16 cellular contexts compared by ENCODE assay signal in the genomic region with DNA sequence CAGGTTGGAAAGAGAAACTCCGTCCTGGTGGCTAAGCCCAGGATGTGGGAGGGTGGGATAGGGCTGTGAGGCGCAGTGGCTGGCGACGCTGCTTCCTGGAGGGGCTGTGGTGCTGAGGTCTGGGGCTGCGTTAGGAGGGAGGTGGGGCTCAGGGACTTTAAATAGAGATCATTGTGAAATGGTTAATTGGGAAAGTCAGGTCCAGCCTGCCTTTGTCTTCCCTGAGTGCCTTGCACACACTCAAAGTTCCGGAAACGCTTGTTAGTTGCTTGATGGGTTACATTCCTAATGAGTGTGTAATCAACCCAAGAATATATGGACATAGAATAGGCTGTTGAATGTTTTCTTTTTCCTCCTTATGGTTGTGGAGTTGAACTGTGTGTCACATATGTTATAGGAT. TPM values are rescaled to one million over a fixed set of nuclear protein-coding genes. Genes with fewer than 3 reads are reported as not detected.
A peak's percentile ranks its signal among the peaks of the same experiment; 100 is the strongest.
DNase-seq lines count a peak whose midpoint lies in the region; ATAC-seq and TF ChIP-seq lines count a peak whose summit lies in the region.
"Had no signal": no experiment of that assay in that cellular context is flagged by ENCODE, and none has a peak within 500 bp of the region (broad histone marks: within the 10 kb centered on the region; RNA-seq: fewer than 3 reads in every experiment).

No MANE protein-coding gene starts in this region.

- CTCF ChIA-PET in WTC11 (lab: Charles Lee) = no interaction called here
- CTCF ChIA-PET in activated CD8-positive, alpha-beta T cell treated with anti-CD3 and anti-CD28 coated beads, Interleukin-2, amount 10 ng/mL, durations not matched to agents 7 days and 5 days (lab: Charles Lee) = no interaction called here

- no peaks in the 10 kb centered on the region for H3K27me3 ChIP-seq in foreskin keratinocyte

- peaks cover 35% of the 10 kb centered on the region for H3K4me1 Mint-ChIP-seq in WTC11
- peaks cover 8% of the 10 kb centered on the region for H3K4me1 Mint-ChIP-seq in type B pancreatic cell (ENCODE audit: unreplicated experiment)
- no peaks in the 10 kb centered on the region for H3K4me1 Mint-ChIP-seq in activated CD8-positive, alpha-beta T cell treated with anti-CD3 and anti-CD28 coated beads, Interleukin-2, amount 10 ng/mL, durations not matched to agents 7 days and 5 days (ENCODE audit: low read depth)
- H3K4me1 Mint-ChIP-seq: activated CD4-positive, alpha-beta memory T cell treated with anti-CD3 and anti-CD28 coated beads, Interleukin-2, amount 10 ng/mL, durations not matched to agents 7 days and 5 days had no signal

- no peak overlapping the region for H3K27ac Mint-ChIP-seq in WTC11
- H3K27ac Mint-ChIP-seq in type B pancreatic cell = peak overlapping the region; percentile 89
- H3K27ac Mint-ChIP-seq in activated CD8-positive, alpha-beta T cell treated with anti-CD3 and anti-CD28 coated beads, Interleukin-2, amount 10 ng/mL, durations not matched to agents 7 days and 5 days = no peak overlapping the region
- H3K27ac Mint-ChIP-seq: activated CD4-positive, alpha-beta memory T cell treated with anti-CD3 and anti-CD28 coated beads, Interleukin-2, amount 10 ng/mL, durations not matched to agents 7 days and 5 days had no signal

- peak; percentile 79 for DNase-seq in SIG-M5 treated with dmso at 0.1 percent for 504 hours (lab: John Stamatoyannopoulos, UW; ENCODE audit: unreplicated experiment)
- no peak for DNase-seq in SIG-M5 (lab: John Stamatoyannopoulos, UW)
- DNase-seq in WTC11 (ENCODE audit: low spot score) = no peak
- DNase-seq in foreskin keratinocyte = peak; percentile 57 to 74
- no peak for DNase-seq in type B pancreatic cell (ENCODE audit: extremely low spot score, unreplicated experiment)
- DNase-seq in cortex of kidney (lab: John Stamatoyannopoulos, UW) = no peak
- DNase-seq in activated CD8-positive, alpha-beta T cell treated with anti-CD3 and anti-CD28 coated beads, Interleukin-2, amount 10 ng/mL, durations not matched to agents 7 days and 5 days = no peak
- no peak for DNase-seq in NOMO-1 treated with DMSO at 0.1 percent for 48 hours (lab: John Stamatoyannopoulos, UW; ENCODE audit: unreplicated experiment)
- DNase-seq: activated CD4-positive, alpha-beta memory T cell treated with anti-CD3 and anti-CD28 coated beads, Interleukin-2, amount 10 ng/mL, durations not matched to agents 7 days and 5 days; activated effector memory CD4-positive, alpha-beta T cell treated with anti-CD3 and anti-CD28 coated beads, Interleukin-2, amount 50 U/mL, for 16 hours; DMS79; gastrocnemius medialis; H9; left ventricle myocardium superior; NCI-H2029 had no signal

- H3K9me3 Mint-ChIP-seq in WTC11 (no peaks in the 10 kb centered on the region), type B pancreatic cell (no peaks in the 10 kb centered on the region)
- no peaks in the 10 kb centered on the region for H3K9me3 Mint-ChIP-seq in activated CD8-positive, alpha-beta T cell treated with anti-CD3 and anti-CD28 coated beads, Interleukin-2, amount 10 ng/mL, durations not matched to agents 7 days and 5 days (ENCODE audit: insufficient read depth)
- H3K9me3 Mint-ChIP-seq: activated CD4-positive, alpha-beta memory T cell treated with anti-CD3 and anti-CD28 coated beads, Interleukin-2, amount 10 ng/mL, durations not matched to agents 7 days and 5 days had no signal

- H3K27ac ChIP-seq in foreskin keratinocyte = peak overlapping the region; percentile 66
- H3K27ac ChIP-seq: gastrocnemius medialis had no signal

- peaks cover 16% of the 10 kb centered on the region for H3K4me1 ChIP-seq in foreskin keratinocyte
- H3K4me1 ChIP-seq: gastrocnemius medialis had no signal

- 0 out of 2 replicates have a peak, but pooled peaks have one; percentile 16 for ATAC-seq in WTC11
- ATAC-seq in foreskin keratinocyte = peak; percentile 67
- no peak for ATAC-seq in activated CD8-positive, alpha-beta T cell treated with anti-CD3 and anti-CD28 coated beads, Interleukin-2, amount 10 ng/mL, durations not matched to agents 7 days and 5 days
- ATAC-seq: gastrocnemius medialis, left ventricle myocardium superior had no signal

- H3K36me3 Mint-ChIP-seq in WTC11 (no peaks in the 10 kb centered on the region), type B pancreatic cell (no peaks in the 10 kb centered on the region)
- H3K36me3 Mint-ChIP-seq in activated CD8-positive, alpha-beta T cell treated with anti-CD3 and anti-CD28 coated beads, Interleukin-2, amount 10 ng/mL, durations not matched to agents 7 days and 5 days (ENCODE audit: low read depth) = no peaks in the 10 kb centered on the region

- TF ChIP-seq CTCF in WTC11 (IDR thresholded peaks at IDR 0.05) (no peak), foreskin keratinocyte (conservative IDR thresholded peaks at IDR 0.05) (no peak), type B pancreatic cell (conservative IDR thresholded peaks at IDR 0.05) (no peak)

- H3K4me3 Mint-ChIP-seq in WTC11 (no peak overlapping the region), type B pancreatic cell (peak overlapping the region; percentile 69)
- no peak overlapping the region for H3K4me3 Mint-ChIP-seq in activated CD8-positive, alpha-beta T cell treated with anti-CD3 and anti-CD28 coated beads, Interleukin-2, amount 10 ng/mL, durations not matched to agents 7 days and 5 days
- H3K4me3 Mint-ChIP-seq: activated CD4-positive, alpha-beta memory T cell treated with anti-CD3 and anti-CD28 coated beads, Interleukin-2, amount 10 ng/mL, durations not matched to agents 7 days and 5 days had no signal

- no peaks in the 10 kb centered on the region for H3K27me3 Mint-ChIP-seq in WTC11 (ENCODE audit: low read depth)
- no peaks in the 10 kb centered on the region for H3K27me3 Mint-ChIP-seq in type B pancreatic cell
- H3K27me3 Mint-ChIP-seq in activated CD8-positive, alpha-beta T cell treated with anti-CD3 and anti-CD28 coated beads, Interleukin-2, amount 10 ng/mL, durations not matched to agents 7 days and 5 days (ENCODE audit: low read depth) = peaks cover 10% of the 10 kb centered on the region

- POLR2A ChIA-PET in WTC11 (lab: Charles Lee) = no interaction called here
- POLR2A ChIA-PET in activated CD8-positive, alpha-beta T cell treated with anti-CD3 and anti-CD28 coated beads, Interleukin-2, amount 10 ng/mL, durations not matched to agents 7 days and 5 days (lab: Charles Lee) = no interaction called here

TF ChIP-seq in WTC11, 78 proteins besides CTCF, POLR2A, EP300 and RAD21:
- no peak for TF ChIP-seq SMAD3 (CRISPR knock-in tag; IDR thresholded peaks at IDR 0.05; ENCODE audit: borderline replicate concordance)
- TF ChIP-seq, protein P1, sequence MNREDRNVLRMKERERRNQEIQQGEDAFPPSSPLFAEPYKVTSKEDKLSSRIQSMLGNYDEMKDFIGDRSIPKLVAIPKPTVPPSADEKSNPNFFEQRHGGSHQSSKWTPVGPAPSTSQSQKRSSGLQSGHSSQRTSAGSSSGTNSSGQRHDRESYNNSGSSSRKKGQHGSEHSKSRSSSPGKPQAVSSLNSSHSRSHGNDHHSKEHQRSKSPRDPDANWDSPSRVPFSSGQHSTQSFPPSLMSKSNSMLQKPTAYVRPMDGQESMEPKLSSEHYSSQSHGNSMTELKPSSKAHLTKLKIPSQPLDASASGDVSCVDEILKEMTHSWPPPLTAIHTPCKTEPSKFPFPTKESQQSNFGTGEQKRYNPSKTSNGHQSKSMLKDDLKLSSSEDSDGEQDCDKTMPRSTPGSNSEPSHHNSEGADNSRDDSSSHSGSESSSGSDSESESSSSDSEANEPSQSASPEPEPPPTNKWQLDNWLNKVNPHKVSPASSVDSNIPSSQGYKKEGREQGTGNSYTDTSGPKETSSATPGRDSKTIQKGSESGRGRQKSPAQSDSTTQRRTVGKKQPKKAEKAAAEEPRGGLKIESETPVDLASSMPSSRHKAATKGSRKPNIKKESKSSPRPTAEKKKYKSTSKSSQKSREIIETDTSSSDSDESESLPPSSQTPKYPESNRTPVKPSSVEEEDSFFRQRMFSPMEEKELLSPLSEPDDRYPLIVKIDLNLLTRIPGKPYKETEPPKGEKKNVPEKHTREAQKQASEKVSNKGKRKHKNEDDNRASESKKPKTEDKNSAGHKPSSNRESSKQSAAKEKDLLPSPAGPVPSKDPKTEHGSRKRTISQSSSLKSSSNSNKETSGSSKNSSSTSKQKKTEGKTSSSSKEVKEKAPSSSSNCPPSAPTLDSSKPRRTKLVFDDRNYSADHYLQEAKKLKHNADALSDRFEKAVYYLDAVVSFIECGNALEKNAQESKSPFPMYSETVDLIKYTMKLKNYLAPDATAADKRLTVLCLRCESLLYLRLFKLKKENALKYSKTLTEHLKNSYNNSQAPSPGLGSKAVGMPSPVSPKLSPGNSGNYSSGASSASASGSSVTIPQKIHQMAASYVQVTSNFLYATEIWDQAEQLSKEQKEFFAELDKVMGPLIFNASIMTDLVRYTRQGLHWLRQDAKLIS (CRISPR knock-in tag; IDR thresholded peaks at IDR 0.05; ENCODE audit: borderline replicate concordance) = no peak
- TF ChIP-seq, protein P2, sequence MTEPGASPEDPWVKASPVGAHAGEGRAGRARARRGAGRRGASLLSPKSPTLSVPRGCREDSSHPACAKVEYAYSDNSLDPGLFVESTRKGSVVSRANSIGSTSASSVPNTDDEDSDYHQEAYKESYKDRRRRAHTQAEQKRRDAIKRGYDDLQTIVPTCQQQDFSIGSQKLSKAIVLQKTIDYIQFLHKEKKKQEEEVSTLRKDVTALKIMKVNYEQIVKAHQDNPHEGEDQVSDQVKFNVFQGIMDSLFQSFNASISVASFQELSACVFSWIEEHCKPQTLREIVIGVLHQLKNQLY (CRISPR knock-in tag; IDR thresholded peaks at IDR 0.05) = no peak

RNA-seq across cellular contexts. Expression of a gene that starts 55.7 kb away (rescaled TPM):
- total RNA-seq in WTC11 (2021) (0.52 to 0.62 TPM (median 0.53 TPM) in 3 replicates), foreskin keratinocyte (not detected in 2 replicates), type B pancreatic cell (ENCODE audit: low replicate concordance) (0.86 TPM in 1 of 2 replicates, not detected in the other)
- polyA plus RNA-seq in foreskin keratinocyte = 0.09 TPM in 1 of 2 replicates, not detected in the other
- total RNA-seq in activated CD8-positive, alpha-beta T cell treated with anti-CD3 and anti-CD28 coated beads, Interleukin-2, amount 10 ng/mL, durations not matched to agents 7 days and 5 days = not detected
- total RNA-seq: activated CD4-positive, alpha-beta memory T cell treated with anti-CD3 and anti-CD28 coated beads, Interleukin-2, amount 10 ng/mL, durations not matched to agents 7 days and 5 days; gastrocnemius medialis; left ventricle myocardium superior; T-helper 2 cell treated with Interferon-gamma antibody and Interleukin-4, amounts not matched to agents 100 ng/mL and 5 ng/mL, for 36 hours had no signal

Comparison
In these comparisons a context has a peak if more than half of its experiments do, and no peak if none do; other contexts are left out.
1. DNase-seq: peak in SIG-M5 treated with dmso at 0.1 percent for 504 hours (single experiment) and foreskin keratinocyte (2 of 2); none in SIG-M5 (single experiment), WTC11 (single experiment), type B pancreatic cell (single experiment), cortex of kidney (single experiment), activated CD8-positive, alpha-beta T cell treated with anti-CD3 and anti-CD28 coated beads, Interleukin-2, amount 10 ng/mL, durations not matched to agents 7 days and 5 days (single experiment) and NOMO-1 treated with DMSO at 0.1 percent for 48 hours (single experiment).